8 cellular contexts compared by ENCODE assay signal in the genomic region with DNA sequence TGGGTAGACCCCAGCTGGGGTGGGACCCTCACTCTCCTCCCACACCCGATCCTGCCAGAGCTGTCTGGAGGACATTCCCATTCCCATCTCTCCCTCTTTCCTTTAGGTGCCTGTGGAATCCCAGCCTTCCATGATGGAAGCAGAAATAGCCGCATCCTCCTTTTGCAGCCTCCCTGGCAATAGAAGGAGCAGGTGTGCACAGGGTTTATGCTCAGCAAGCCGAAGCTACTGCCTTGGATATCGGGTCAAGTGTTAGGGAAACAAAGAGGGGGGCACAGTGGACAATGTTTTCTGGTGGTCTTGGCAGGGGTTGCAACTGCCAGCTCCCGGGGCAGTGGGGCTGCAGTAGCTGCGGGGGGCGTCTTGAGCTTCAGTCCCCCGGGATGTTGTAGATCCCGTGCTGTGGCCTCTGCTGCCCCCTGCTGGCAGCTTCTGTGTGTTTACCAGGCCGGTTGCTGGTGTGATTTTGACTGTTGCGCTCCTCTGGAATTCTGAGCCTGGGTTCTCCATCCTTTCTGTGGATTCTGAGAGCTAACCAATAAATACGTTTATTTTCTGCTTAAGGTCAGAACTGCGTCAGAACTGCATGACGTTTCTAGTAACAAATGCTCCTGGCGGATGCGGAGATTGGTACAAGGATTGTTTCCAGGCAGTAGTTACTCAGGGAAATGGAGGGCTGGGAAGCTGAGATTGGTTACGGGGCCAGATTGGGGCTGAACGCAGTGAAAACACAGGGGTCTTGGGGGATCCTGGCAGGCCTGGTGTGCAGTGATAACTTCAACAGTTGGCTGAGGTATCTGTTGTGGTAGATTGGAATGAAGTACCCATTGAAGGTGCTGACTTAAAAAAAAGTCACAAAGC. TPM values are rescaled to one million over a fixed set of nuclear protein-coding genes. Genes with fewer than 3 reads are reported as not detected.
DNase-seq lines count a peak whose midpoint lies in the region; ATAC-seq, FAIRE-seq and TF ChIP-seq lines count a peak whose summit lies in the region.
"Not testable (repeated sequence)": the region's sequence is repeated elsewhere in the genome, so short reads cannot be mapped to it uniquely, and the experiment has no call there.

No MANE protein-coding gene starts in this region.

- H3K27me3 ChIP-seq in astrocyte (ENCODE audit: insufficient read depth, low read length) = not testable (repeated sequence)
- peaks cover 32% of the 10 kb centered on the region for H3K27me3 ChIP-seq in osteoblast (ENCODE audit: insufficient read depth, low read length)

- peaks cover 54% of the 10 kb centered on the region for H3K27me3 Mint-ChIP-seq in astrocyte (ENCODE audit: low read depth, unreplicated experiment)
- H3K27me3 Mint-ChIP-seq in stimulated activated memory B cell treated with anti-CD40 and anti-IgM and Interleukin-4, amounts not matched to agents 10 μg/mL and 1 μg/mL and 100 μg/mL, for 72 hours = peaks cover 38% of the 10 kb centered on the region

- H3K9me3 ChIP-seq in astrocyte (ENCODE audit: insufficient read depth, low read depth, low read length); osteoblast (ENCODE audit: low read depth, low read length): not testable (repeated sequence)

- TF ChIP-seq CTCF in astrocyte (IDR thresholded peaks at IDR 0.05; ENCODE audit: insufficient read depth, low read depth, low read length) (peak; percentile 40), osteoblast (IDR thresholded peaks at IDR 0.05; ENCODE audit: extremely low read depth, low read depth, low read length) (peak; percentile 61)

- in situ Hi-C loops in Caki2 (cut with HindIII; ENCODE audit: low pct_unique_long_range_greater_than_20kb, low sequenced_read_pairs) = not testable (repeated sequence)

- H3K4me3 ChIP-seq in astrocyte (ENCODE audit: insufficient read depth, low read depth, low read length); osteoblast (ENCODE audit: insufficient read depth, low read length): not testable (repeated sequence)

- peak; percentile 48 for ATAC-seq in HG03280 (IDR thresholded peaks at IDR 0.05; ENCODE audit: unreplicated experiment)
- peak; percentile 67 to 69 for ATAC-seq in left cardiac atrium
- peak; percentile 57 for ATAC-seq in stimulated activated memory B cell treated with anti-CD40 and anti-IgM and Interleukin-4, amounts not matched to agents 10 μg/mL and 1 μg/mL and 100 μg/mL, for 72 hours

- not testable (repeated sequence) for H3K36me3 ChIP-seq in astrocyte (ENCODE audit: insufficient read depth, low read length); osteoblast (ENCODE audit: insufficient read depth, low read length)

- not testable (repeated sequence) for H3K79me2 ChIP-seq in astrocyte (ENCODE audit: insufficient read depth, low read length); osteoblast (ENCODE audit: insufficient read depth, low read length)

- DNase-seq in Caki2 (ENCODE audit: low read depth) (peak; percentile 23), NCI-H526 treated with DMSO at 0.1 percent for 48 hours (lab: John Stamatoyannopoulos, UW) (peak; percentile 62), left cardiac atrium (peak; percentile 68)
- peak; percentile 44 for DNase-seq in activated CD4-positive, alpha-beta T cell treated with anti-CD3 and anti-CD28 coated beads for 1 hour
- DNase-seq in astrocyte (ENCODE audit: low read depth); osteoblast (ENCODE audit: insufficient read length, low spot score, missing footprints): not testable (repeated sequence)

- H4K20me1 ChIP-seq in astrocyte (ENCODE audit: insufficient read depth, low read length); osteoblast (ENCODE audit: insufficient read depth, low read length): not testable (repeated sequence)

- H3K36me3 Mint-ChIP-seq in astrocyte (ENCODE audit: low read depth, unreplicated experiment); stimulated activated memory B cell treated with anti-CD40 and anti-IgM and Interleukin-4, amounts not matched to agents 10 μg/mL and 1 μg/mL and 100 μg/mL, for 72 hours: not testable (repeated sequence)

- intact Hi-C loops in left cardiac atrium (cut with DNase I) = not testable (repeated sequence)

- not testable (repeated sequence) for H3K27ac Mint-ChIP-seq in astrocyte (ENCODE audit: unreplicated experiment); stimulated activated memory B cell treated with anti-CD40 and anti-IgM and Interleukin-4, amounts not matched to agents 10 μg/mL and 1 μg/mL and 100 μg/mL, for 72 hours

- H3K4me3 Mint-ChIP-seq in astrocyte (ENCODE audit: unreplicated experiment) = not testable (repeated sequence)
- H3K4me3 Mint-ChIP-seq in stimulated activated memory B cell treated with anti-CD40 and anti-IgM and Interleukin-4, amounts not matched to agents 10 μg/mL and 1 μg/mL and 100 μg/mL, for 72 hours = peak overlapping the region; percentile 13

- H3K4me1 ChIP-seq in astrocyte (ENCODE audit: insufficient read depth, low read length); osteoblast (ENCODE audit: insufficient read depth, low read length): not testable (repeated sequence)

- FAIRE-seq in astrocyte (lab: Jason Lieb, UNC) = not testable (repeated sequence)

- H3K27ac ChIP-seq in astrocyte (ENCODE audit: low read depth, low read length); osteoblast (ENCODE audit: low read depth, low read length): not testable (repeated sequence)

- not testable (repeated sequence) for H3K9me3 Mint-ChIP-seq in astrocyte (ENCODE audit: unreplicated experiment); stimulated activated memory B cell treated with anti-CD40 and anti-IgM and Interleukin-4, amounts not matched to agents 10 μg/mL and 1 μg/mL and 100 μg/mL, for 72 hours

- not testable (repeated sequence) for H2AFZ ChIP-seq in astrocyte (ENCODE audit: low read depth, low read length); osteoblast (ENCODE audit: low read length)

- not testable (repeated sequence) for H3K4me2 ChIP-seq in astrocyte (ENCODE audit: low read length); osteoblast (ENCODE audit: insufficient read depth, low read length)

- H3K9ac ChIP-seq in astrocyte (ENCODE audit: low read length) = not testable (repeated sequence)

- not testable (repeated sequence) for H3K4me1 Mint-ChIP-seq in astrocyte (ENCODE audit: low read depth, unreplicated experiment)
- peaks cover 22% of the 10 kb centered on the region for H3K4me1 Mint-ChIP-seq in stimulated activated memory B cell treated with anti-CD40 and anti-IgM and Interleukin-4, amounts not matched to agents 10 μg/mL and 1 μg/mL and 100 μg/mL, for 72 hours

RNA-seq across cellular contexts. Expression of gene IFT22, which starts 31.2 kb away (rescaled TPM):
- 36.6 and 58.1 TPM in 2 replicates for total RNA-seq in Caki2 (2014; rRNA removed; shearing (Covaris generic); ENCODE audit: low replicate concordance)
- total RNA-seq in astrocyte = 20.9 and 23.5 TPM in 2 replicates
- 10 to 100 TPM; 15.7 to 17.0 TPM for total RNA-seq in left cardiac atrium
- total RNA-seq in osteoblast = 32.7 and 35.8 TPM in 2 replicates

RNA-seq across cellular contexts. Expression of gene FIS1, which starts 45.5 kb away (rescaled TPM):
- 130 and 156 TPM in 2 replicates for total RNA-seq in Caki2 (2014; rRNA removed; shearing (Covaris generic); ENCODE audit: low replicate concordance)
- total RNA-seq in astrocyte (134 and 140 TPM in 2 replicates), left cardiac atrium (100 to 1,000 TPM; 251 to 257 TPM), osteoblast (118 and 136 TPM in 2 replicates)

RNA-seq across cellular contexts. Expression of gene CLDN15, which starts 52.8 kb away (rescaled TPM):
- total RNA-seq in Caki2 (2014; rRNA removed; shearing (Covaris generic); ENCODE audit: low replicate concordance) = 0.81 and 0.93 TPM in 2 replicates
- 8.7 and 10.0 TPM in 2 replicates for total RNA-seq in astrocyte
- 1 to 10 TPM; 5.5 to 6.1 TPM for total RNA-seq in left cardiac atrium
- 3.3 and 4.1 TPM in 2 replicates for total RNA-seq in osteoblast
